9 cellular contexts compared by ENCODE assay signal in genomic region chr6:115474443-115475041, GRCh38.
"Had no signal": no experiment of that assay in that cellular context is flagged by ENCODE, and none has a peak within 500 bp of the region (broad histone marks: within the 10 kb centered on the region; RNA-seq: fewer than 3 reads in every experiment).

No MANE protein-coding gene starts in this region.

- H3K4me2 ChIP-seq: GM23338 had no signal

- ATAC-seq: GM23338, HCT116, K562 had no signal

- H3K4me1 ChIP-seq: HAP-1 had no signal

- H3K9me3 ChIP-seq: HAP-1 had no signal

- H3K36me3 ChIP-seq: HAP-1 had no signal

- H3K4me3 ChIP-seq: GM23338, HAP-1, K562 had no signal

- H2AFZ ChIP-seq: GM23338 had no signal

- DNase-seq: H7, HFFc6, IMR-90, Kasumi-1, KG1 had no signal
